ENCODE assay signal across 1 cellular context in genomic region chrX:41005445-41005992, GRCh38.
TF ChIP-seq lines count a peak whose summit lies in the region.

No MANE protein-coding gene starts in this region.

TF ChIP-seq in H1, 55 proteins besides CTCF, POLR2A, EP300 and RAD21:
- TF ChIP-seq MAX (IDR thresholded peaks at IDR 0.05) = peak; percentile 55; the same call in 1 of the 2 replicates
- no peak for TF ChIP-seq CBX5 (IDR thresholded peaks at IDR 0.05; ENCODE audit: low read depth, low read length)
